Comparison of ENCODE assay signal across 1 cellular context in genomic region chr20:39123161-39123560, GRCh38.
TF ChIP-seq lines count a peak whose summit lies in the region.

No MANE protein-coding gene starts in this region.

TF ChIP-seq in WTC11, 78 proteins besides CTCF, POLR2A, EP300 and RAD21 (continued from another document):
- TF ChIP-seq AFF4 (CRISPR knock-in tag; IDR thresholded peaks at IDR 0.05; ENCODE audit: borderline replicate concordance) (no peak), E2F4 (CRISPR knock-in tag; IDR thresholded peaks at IDR 0.05; ENCODE audit: borderline replicate concordance, low read depth) (no peak), FOXK1 (CRISPR knock-in tag; IDR thresholded peaks at IDR 0.05) (no peak), ATF1 (CRISPR knock-in tag; IDR thresholded peaks at IDR 0.05) (no peak)
